ENCODE assay signal across 12 cellular contexts in genomic region chr15:67165653-67166260, GRCh38.
DNase-seq lines count a peak whose midpoint lies in the region; ATAC-seq lines count a peak whose summit lies in the region.
"Had no signal": no experiment of that assay in that cellular context is flagged by ENCODE, and none has a peak within 500 bp of the region (broad histone marks: within the 10 kb centered on the region; RNA-seq: fewer than 3 reads in every experiment).

No MANE protein-coding gene starts in this region.

- H3K27me3 Mint-ChIP-seq in stimulated activated memory B cell treated with anti-CD40 and anti-IgM and Interleukin-4, amounts not matched to agents 10 μg/mL and 1 μg/mL and 100 μg/mL, for 72 hours: no peaks in the 10 kb centered on the region
- no peaks in the 10 kb centered on the region for H3K27me3 Mint-ChIP-seq in T-helper 2 cell treated with Interferon-gamma antibody and Interleukin-4, amounts not matched to agents 5 μg/mL and 100 μg/mL, for 36 hours (ENCODE audit: low read depth)
- H3K27me3 Mint-ChIP-seq: stimulated activated naive CD8-positive, alpha-beta T cell treated with anti-CD3 and anti-CD28 coated beads, Interleukin-15, amount 100 ng/mL, for 72 hours had no signal

- peak overlapping the region; percentile 35 for H3K27ac Mint-ChIP-seq in stimulated activated memory B cell treated with anti-CD40 and anti-IgM and Interleukin-4, amounts not matched to agents 10 μg/mL and 1 μg/mL and 100 μg/mL, for 72 hours
- H3K27ac Mint-ChIP-seq in T-helper 2 cell treated with Interferon-gamma antibody and Interleukin-4, amounts not matched to agents 5 μg/mL and 100 μg/mL, for 36 hours: no peak overlapping the region

- H3K4me1 Mint-ChIP-seq in stimulated activated memory B cell treated with anti-CD40 and anti-IgM and Interleukin-4, amounts not matched to agents 10 μg/mL and 1 μg/mL and 100 μg/mL, for 72 hours: peaks cover 54% of the 10 kb centered on the region
- H3K4me1 Mint-ChIP-seq in T-helper 2 cell treated with Interferon-gamma antibody and Interleukin-4, amounts not matched to agents 5 μg/mL and 100 μg/mL, for 36 hours (ENCODE audit: low read depth): peaks cover 6% of the 10 kb centered on the region

- no peak overlapping the region for H3K4me3 Mint-ChIP-seq in stimulated activated memory B cell treated with anti-CD40 and anti-IgM and Interleukin-4, amounts not matched to agents 10 μg/mL and 1 μg/mL and 100 μg/mL, for 72 hours
- H3K4me3 Mint-ChIP-seq in T-helper 2 cell treated with Interferon-gamma antibody and Interleukin-4, amounts not matched to agents 5 μg/mL and 100 μg/mL, for 36 hours: no peak overlapping the region
- H3K4me3 Mint-ChIP-seq: stimulated activated naive CD8-positive, alpha-beta T cell treated with anti-CD3 and anti-CD28 coated beads, Interleukin-15, amount 100 ng/mL, for 72 hours had no signal

- DNase-seq in M059J (ENCODE audit: low read depth) (peak; percentile 56), cerebellum (ENCODE audit: low spot score) (peak; percentile 10), iPS-NIHi7 (ENCODE audit: extremely low spot score) (peak; percentile 72), NCI-H82 treated with DMSO at 0.1 percent for 48 hours (lab: John Stamatoyannopoulos, UW; ENCODE audit: unreplicated experiment) (no peak), NCI-H1092 (lab: John Stamatoyannopoulos, UW) (no peak)
- DNase-seq in T-helper 2 cell treated with Interferon-gamma antibody and Interleukin-4, amounts not matched to agents 5 μg/mL and 100 μg/mL, for 36 hours (ENCODE audit: low spot score): no peak
- DNase-seq: Kasumi-1; left lung; NCI-H2171 treated with DMSO at 0.1 percent for 48 hours; stimulated activated CD4-positive, alpha-beta T cell treated with anti-CD3 and anti-CD28 coated beads, Interleukin-4, amount 100 ng/mL, for 24 hours; stimulated activated naive CD8-positive, alpha-beta T cell treated with anti-CD3 and anti-CD28 coated beads, Interleukin-15, amount 100 ng/mL, for 72 hours had no signal

- H3K9me3 Mint-ChIP-seq in stimulated activated memory B cell treated with anti-CD40 and anti-IgM and Interleukin-4, amounts not matched to agents 10 μg/mL and 1 μg/mL and 100 μg/mL, for 72 hours: no peaks in the 10 kb centered on the region
- no peaks in the 10 kb centered on the region for H3K9me3 Mint-ChIP-seq in T-helper 2 cell treated with Interferon-gamma antibody and Interleukin-4, amounts not matched to agents 5 μg/mL and 100 μg/mL, for 36 hours
- H3K9me3 Mint-ChIP-seq: stimulated activated naive CD8-positive, alpha-beta T cell treated with anti-CD3 and anti-CD28 coated beads, Interleukin-15, amount 100 ng/mL, for 72 hours had no signal

- H3K36me3 Mint-ChIP-seq in stimulated activated memory B cell treated with anti-CD40 and anti-IgM and Interleukin-4, amounts not matched to agents 10 μg/mL and 1 μg/mL and 100 μg/mL, for 72 hours: peaks cover 64% of the 10 kb centered on the region
- H3K36me3 Mint-ChIP-seq in T-helper 2 cell treated with Interferon-gamma antibody and Interleukin-4, amounts not matched to agents 5 μg/mL and 100 μg/mL, for 36 hours (ENCODE audit: low read depth): peaks cover 38% of the 10 kb centered on the region

- ATAC-seq in stimulated activated memory B cell treated with anti-CD40 and anti-IgM and Interleukin-4, amounts not matched to agents 10 μg/mL and 1 μg/mL and 100 μg/mL, for 72 hours: no peak
- ATAC-seq: stimulated activated naive CD8-positive, alpha-beta T cell treated with anti-CD3 and anti-CD28 coated beads, Interleukin-15, amount 100 ng/mL, for 72 hours had no signal

Comparison
In these comparisons a context has a peak if more than half of its experiments do, and no peak if none do; other contexts are left out.
1. DNase-seq: peak in M059J (single experiment), cerebellum (single experiment) and iPS-NIHi7 (single experiment); none in T-helper 2 cell treated with Interferon-gamma antibody and Interleukin-4, amounts not matched to agents 5 μg/mL and 100 μg/mL, for 36 hours (single experiment), NCI-H82 treated with DMSO at 0.1 percent for 48 hours (single experiment) and NCI-H1092 (single experiment).